In the genomic region with DNA sequence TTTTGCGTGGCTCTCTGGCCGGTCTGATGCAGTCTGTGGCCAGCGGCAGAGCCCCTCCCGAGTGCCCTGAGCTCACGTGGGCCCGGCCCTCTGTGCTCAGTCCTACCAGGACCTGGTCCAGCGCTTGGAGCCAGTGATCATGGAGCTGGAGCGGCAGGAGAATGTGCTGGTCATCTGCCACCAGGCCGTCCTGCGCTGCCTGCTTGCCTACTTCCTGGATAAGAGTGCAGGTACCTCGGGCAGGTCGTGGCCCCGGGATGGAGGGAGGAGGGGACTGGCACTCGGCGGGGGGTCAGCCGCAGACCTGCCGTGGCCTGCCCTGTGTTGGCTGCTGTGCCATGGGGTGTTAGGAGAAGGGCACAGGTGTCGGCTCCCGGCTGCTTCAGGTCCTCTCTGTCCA, we compare ENCODE assay signal across 24 cellular contexts. TPM values are rescaled to one million over a fixed set of nuclear protein-coding genes. Genes with fewer than 3 reads are reported as not detected.
A peak's percentile ranks its signal among the peaks of the same experiment; 100 is the strongest.
DNase-seq lines count a peak whose midpoint lies in the region; ATAC-seq and TF ChIP-seq lines count a peak whose summit lies in the region.
"Had no signal": no experiment of that assay in that cellular context is flagged by ENCODE, and none has a peak within 500 bp of the region (broad histone marks: within the 10 kb centered on the region; RNA-seq: fewer than 3 reads in every experiment).

No MANE protein-coding gene starts in this region.

- peaks cover 100% of the 10 kb centered on the region for H3K36me3 Mint-ChIP-seq in Calu3 (ENCODE audit: insufficient read depth, unreplicated experiment)

- H3K4me3 ChIP-seq in body of pancreas, result no peak overlapping the region
- H3K4me3 ChIP-seq: BLaER1, breast epithelium, colonic mucosa, left lung, psoas muscle had no signal

- H3K27ac Mint-ChIP-seq in Calu3 (ENCODE audit: unreplicated experiment), result peak overlapping the region; percentile 41
- H3K27ac Mint-ChIP-seq: activated CD4-positive, alpha-beta memory T cell treated with anti-CD3 and anti-CD28 coated beads for 36 hours; type B pancreatic cell had no signal

- no peaks in the 10 kb centered on the region for H3K27me3 ChIP-seq in body of pancreas
- H3K27me3 ChIP-seq: BLaER1, breast epithelium, colonic mucosa, left lung had no signal

- TF ChIP-seq CTCF in 22Rv1 (IDR thresholded peaks at IDR 0.05) (no peak), Calu3 (IDR thresholded peaks at IDR 0.05; ENCODE audit: unreplicated experiment) (no peak), VCaP (conservative IDR thresholded peaks at IDR 0.05) (no peak), body of pancreas (IDR thresholded peaks at IDR 0.05) (no peak)

- no peaks in the 10 kb centered on the region for H3K27me3 Mint-ChIP-seq in Calu3 (ENCODE audit: unreplicated experiment)
- H3K27me3 Mint-ChIP-seq: activated CD4-positive, alpha-beta memory T cell treated with anti-CD3 and anti-CD28 coated beads for 36 hours; activated T-helper 17 cell treated with anti-CD3 and anti-CD28 coated beads, Interleukin-2, amount 50 U/mL, for 72 hours; type B pancreatic cell had no signal

- no TSS peak for BruUV-seq in Calu3 (replicated peaks; lab: Mats Ljungman, UMichigan)

- no peaks in the 10 kb centered on the region for H3K4me1 ChIP-seq in body of pancreas
- H3K4me1 ChIP-seq: colonic mucosa, psoas muscle had no signal

- no peak for DNase-seq in Calu3
- DNase-seq in midbrain (lab: John Stamatoyannopoulos, UW), result peak; percentile 41
- DNase-seq in body of pancreas, result no peak
- DNase-seq in HuH-7 (ENCODE audit: low spot score), result no peak
- DNase-seq: activated CD4-positive, alpha-beta memory T cell treated with anti-CD3 and anti-CD28 coated beads for 36 hours; activated CD4-positive, CD25-positive, alpha-beta regulatory T cell treated with anti-CD3 and anti-CD28 coated beads, Interleukin-2, amount 50 U/mL, for 72 hours; activated naive CD4-positive, alpha-beta T cell treated with anti-CD3 and anti-CD28 coated beads, Interleukin-2, amount 50 U/mL, for 16 hours; colonic mucosa; effector CD4-positive, alpha-beta T cell; left lung; mesendoderm; NCI-H1694; NCI-H446 treated with DMSO at 0.1 percent for 48 hours; psoas muscle; T-helper 2 cell had no signal

- no peak for ATAC-seq in body of pancreas
- no peak for ATAC-seq in HG02642 (IDR thresholded peaks at IDR 0.05; ENCODE audit: poor library complexity, unreplicated experiment)
- no peak for ATAC-seq in HG03095 (IDR thresholded peaks at IDR 0.05; ENCODE audit: unreplicated experiment)
- ATAC-seq: activated T-helper 17 cell treated with anti-CD3 and anti-CD28 coated beads, Interleukin-2, amount 50 U/mL, for 72 hours; psoas muscle; stimulated activated effector memory CD8-positive, alpha-beta T cell treated with anti-CD3 and anti-CD28 coated beads, Interleukin-12 subunit alpha, Interleukin-12 subunit beta, amount 100 ng/mL, for 72 hours had no signal

- intact Hi-C loops in Calu3 (cut with micrococcal nuclease; ENCODE audit: unreplicated experiment) (no loop called here), body of pancreas (cut with DNase I) (no loop called here)

- TF ChIP-seq POLR2A in body of pancreas (IDR thresholded peaks at IDR 0.05), result no peak

- no peaks in the 10 kb centered on the region for H3K9me3 Mint-ChIP-seq in Calu3 (ENCODE audit: low read depth, unreplicated experiment)
- H3K9me3 Mint-ChIP-seq: activated CD4-positive, alpha-beta memory T cell treated with anti-CD3 and anti-CD28 coated beads for 36 hours; activated T-helper 17 cell treated with anti-CD3 and anti-CD28 coated beads, Interleukin-2, amount 50 U/mL, for 72 hours; stimulated activated effector memory CD8-positive, alpha-beta T cell treated with anti-CD3 and anti-CD28 coated beads, Interleukin-12 subunit alpha, Interleukin-12 subunit beta, amount 100 ng/mL, for 72 hours; type B pancreatic cell had no signal

- CTCF ChIA-PET in Calu3 (lab: Charles Lee), result interaction anchor here (0.6 kb wide), 1 partner anchor 375 kb away, joined by 3 read pairs; no protein-coding TSS in a partner anchor

- peaks cover 4 to 49% of the 10 kb centered on the region in 2 donors for H3K36me3 ChIP-seq in body of pancreas (replicated peaks in 1 of 2; ENCODE audit: insufficient read depth in 1 of 2, low read depth in 2 of 2)

- no peaks in the 10 kb centered on the region for H3K9me3 ChIP-seq in body of pancreas
- H3K9me3 ChIP-seq: BLaER1, breast epithelium, colonic mucosa, left lung, psoas muscle had no signal

- H3K27ac ChIP-seq in 22Rv1 (peak overlapping the region; percentile 57), VCaP (peak overlapping the region; percentile 22; the same call in 1 of the 2 replicates), body of pancreas (no peak overlapping the region)
- H3K27ac ChIP-seq: colonic mucosa had no signal

- WGBS in body of pancreas, 2 donors, result 92 to 93% methylated on average over 13 of the region's 19 CpGs

- no peak overlapping the region for H3K4me3 Mint-ChIP-seq in Calu3 (ENCODE audit: low read depth, unreplicated experiment)
- H3K4me3 Mint-ChIP-seq: activated CD4-positive, alpha-beta memory T cell treated with anti-CD3 and anti-CD28 coated beads for 36 hours; activated T-helper 17 cell treated with anti-CD3 and anti-CD28 coated beads, Interleukin-2, amount 50 U/mL, for 72 hours; stimulated activated effector memory CD8-positive, alpha-beta T cell treated with anti-CD3 and anti-CD28 coated beads, Interleukin-12 subunit alpha, Interleukin-12 subunit beta, amount 100 ng/mL, for 72 hours; type B pancreatic cell had no signal

- peaks cover under 1% of the 10 kb centered on the region for H3K4me1 Mint-ChIP-seq in Calu3 (ENCODE audit: low read depth, unreplicated experiment)

RNA-seq across cellular contexts. Expression of gene PFKFB3, which starts 20.0 kb away (rescaled TPM):
- total RNA-seq in Calu3 (2022) (273 and 293 TPM in 2 replicates), body of pancreas (100 to 1,000 TPM in 1 of 2 donors, 10 to 100 TPM in 1; 26.5 to 137 TPM)

Comparison
In these comparisons a context has a peak if more than half of its experiments do, and no peak if none do; other contexts are left out.
1. H3K27ac ChIP-seq: peak in 22Rv1 (single experiment) and VCaP (single experiment); none in body of pancreas (0 of 4).